In the genomic region with DNA sequence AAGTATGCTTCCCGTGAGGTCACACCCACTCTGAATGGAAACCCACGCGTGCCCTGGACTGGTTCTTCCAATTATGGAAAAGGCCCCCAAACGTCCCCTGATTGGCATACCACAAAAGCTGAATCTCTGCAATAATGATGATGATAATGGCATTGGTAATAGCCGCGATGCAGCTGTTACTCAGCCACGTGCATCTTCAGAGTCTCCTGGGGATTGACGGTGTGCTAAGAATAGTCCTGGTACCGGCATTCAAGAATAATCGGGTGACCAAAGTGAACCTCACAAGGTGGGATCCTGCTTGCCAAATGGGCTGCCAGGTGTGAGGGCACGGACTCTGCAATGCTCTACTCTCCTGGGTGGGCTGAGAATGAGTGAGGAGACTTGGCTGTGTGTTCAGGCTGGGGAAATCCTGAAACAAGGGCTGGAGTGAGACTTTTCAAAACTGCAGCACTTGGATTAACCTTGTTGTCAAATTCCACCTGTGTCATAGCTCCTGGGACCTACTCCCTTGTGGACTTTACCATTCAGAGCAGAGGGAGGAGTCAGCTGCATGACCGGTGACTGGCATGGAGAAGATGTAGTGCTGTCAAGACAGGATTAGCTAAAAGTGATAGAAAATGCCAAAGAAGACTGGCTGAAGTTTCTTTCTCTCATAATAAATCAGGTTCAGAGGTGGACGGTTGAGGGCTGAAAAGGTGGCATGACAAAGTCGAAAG, we compare ENCODE assay signal across 21 cellular contexts.
"Had no signal": no experiment of that assay in that cellular context is flagged by ENCODE, and none has a peak within 500 bp of the region (broad histone marks: within the 10 kb centered on the region; RNA-seq: fewer than 3 reads in every experiment).

No MANE protein-coding gene starts in this region.

- H3K9me3 Mint-ChIP-seq: activated T-cell treated with anti-CD3 and anti-CD28 coated beads, Interleukin-2, amount 50 U/mL, for 24 hours; central memory CD8-positive, alpha-beta T cell had no signal

- H3K4me1 ChIP-seq: colonic mucosa, foreskin keratinocyte, right atrium auricular region had no signal

- H3K27ac Mint-ChIP-seq: activated CD8-positive, alpha-beta T cell treated with anti-CD3 and anti-CD28 coated beads, Interleukin-2, amount 10 ng/mL, durations not matched to agents 7 days and 5 days; activated T-cell treated with anti-CD3 and anti-CD28 coated beads, Interleukin-2, amount 50 U/mL, for 24 hours; activated T-helper 2 cell treated with anti-CD3 and anti-CD28 coated beads, Interferon-gamma antibody, Interleukin-2, Interleukin-4, amounts not matched to agents 10 μg/mL and 5 μg/mL and 100 μg/mL, durations not matched to agents 14 hours and 24 hours and 36 hours; mesothelial cell of epicardium; progenitor cell of endocrine pancreas had no signal

- H3K36me3 Mint-ChIP-seq: brain, mesothelial cell of epicardium had no signal

- ATAC-seq: activated CD8-positive, alpha-beta T cell treated with anti-CD3 and anti-CD28 coated beads, Interleukin-2, amount 10 ng/mL, durations not matched to agents 7 days and 5 days; foreskin keratinocyte; left colon had no signal

- H3K27ac ChIP-seq: colonic mucosa, foreskin keratinocyte, right atrium auricular region, thyroid gland had no signal

- H3K36me3 ChIP-seq: colonic mucosa, right atrium auricular region, thyroid gland had no signal

- H3K4me1 Mint-ChIP-seq: central memory CD8-positive, alpha-beta T cell had no signal

- H3K4me3 Mint-ChIP-seq: activated CD8-positive, alpha-beta T cell treated with anti-CD3 and anti-CD28 coated beads, Interleukin-2, amount 10 ng/mL, durations not matched to agents 7 days and 5 days; activated T-cell treated with anti-CD3 and anti-CD28 coated beads, Interleukin-2, amount 50 U/mL, for 24 hours; brain; central memory CD8-positive, alpha-beta T cell; mesothelial cell of epicardium had no signal

- H3K27me3 Mint-ChIP-seq: central memory CD8-positive, alpha-beta T cell; progenitor cell of endocrine pancreas had no signal

- H3K4me3 ChIP-seq: colonic mucosa, lung, right atrium auricular region, thyroid gland had no signal

- H3K9me3 ChIP-seq: colonic mucosa, thyroid gland had no signal

- H3K27me3 ChIP-seq: colonic mucosa, foreskin keratinocyte, right atrium auricular region, thyroid gland had no signal

- DNase-seq: activated CD4-positive, alpha-beta T cell treated with anti-CD3 and anti-CD28 coated beads for 48 hours; activated CD4-positive, CD25-positive, alpha-beta regulatory T cell; activated CD8-positive, alpha-beta T cell treated with anti-CD3 and anti-CD28 coated beads, Interleukin-2, amount 10 ng/mL, durations not matched to agents 7 days and 5 days; activated naive CD4-positive, alpha-beta T cell treated with Interleukin-2 at 50 U/mL for 16 hours; activated T-cell treated with anti-CD3 and anti-CD28 coated beads, Interleukin-2, amount 50 U/mL, for 24 hours; colonic mucosa; foreskin keratinocyte; glutamatergic neuron; hypothalamus; islet precursor cell; left colon; stimulated activated CD4-positive, alpha-beta T cell treated with anti-CD3 and anti-CD28 coated beads, Interleukin-4, amount 100 ng/mL, for 4 hours; stimulated activated naive CD4-positive, alpha-beta T cell treated with Interleukin-2 at 50 U/mL for 16 hours; thyroid gland had no signal
